Comparison of ENCODE assay signal across 1 cellular context in the genomic region with DNA sequence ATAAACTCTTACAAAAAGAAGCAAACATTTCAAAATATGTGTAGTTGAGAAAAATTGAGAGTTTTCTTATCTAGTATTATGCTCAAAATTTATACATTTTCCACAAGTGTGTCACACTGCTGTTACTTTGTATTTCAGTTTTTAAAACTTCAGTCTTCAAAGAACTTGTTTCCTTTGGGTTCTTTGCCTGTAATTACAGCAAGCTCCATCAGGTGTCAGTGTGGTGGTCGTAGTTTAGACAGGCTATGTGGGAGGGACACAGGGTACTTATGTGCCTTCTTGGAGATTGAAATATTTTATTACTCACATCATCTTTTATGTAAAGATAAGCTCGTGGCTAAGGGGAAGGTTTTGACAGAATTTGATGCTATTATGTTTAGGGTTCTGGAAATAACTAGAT.
TF ChIP-seq lines count a peak whose summit lies in the region.

No MANE protein-coding gene starts in this region.

TF ChIP-seq in WTC11, 78 proteins besides CTCF, POLR2A, EP300 and RAD21:
- TF ChIP-seq EMX1 (CRISPR knock-in tag; IDR thresholded peaks at IDR 0.05): no peak
- no peak for TF ChIP-seq ZNF671 (CRISPR knock-in tag; IDR thresholded peaks at IDR 0.05)
- TF ChIP-seq SMAD3 (CRISPR knock-in tag; IDR thresholded peaks at IDR 0.05; ENCODE audit: borderline replicate concordance): no peak
- TF ChIP-seq GRHL2 (CRISPR knock-in tag; IDR thresholded peaks at IDR 0.05; ENCODE audit: insufficient replicate concordance, severe bottlenecking): no peak
